Comparison of ENCODE assay signal across 2 cellular contexts in genomic region chr3:5331567-5332269, GRCh38.
TF ChIP-seq lines count a peak whose summit lies in the region.

No MANE protein-coding gene starts in this region.

TF ChIP-seq in HepG2, 621 proteins besides CTCF, POLR2A, EP300 and RAD21 (continued from another document and continues in another):
- no peak for TF ChIP-seq ZNF142 (CRISPR knock-in tag; IDR thresholded peaks at IDR 0.05)
- TF ChIP-seq SP1 (IDR thresholded peaks at IDR 0.05), result no peak
- no peak for TF ChIP-seq SP1 (CRISPR knock-in tag; IDR thresholded peaks at IDR 0.05)
- no peak for TF ChIP-seq HNF1A (IDR thresholded peaks at IDR 0.05; ENCODE audit: low read depth)
- TF ChIP-seq HNF1A (CRISPR knock-in tag; IDR thresholded peaks at IDR 0.05; ENCODE audit: borderline replicate concordance), result no peak
- no peak for TF ChIP-seq PHF8 (CRISPR knock-in tag; IDR thresholded peaks at IDR 0.05)
- TF ChIP-seq NR0B2 (CRISPR knock-in tag; IDR thresholded peaks at IDR 0.05), result no peak
- no peak for TF ChIP-seq BCL3 (CRISPR knock-in tag; IDR thresholded peaks at IDR 0.05)
- TF ChIP-seq ZBTB39 (CRISPR knock-in tag; IDR thresholded peaks at IDR 0.05), result no peak

TF ChIP-seq in K562, 482 proteins besides CTCF, POLR2A, EP300 and RAD21 (continued from another document):
- TF ChIP-seq ZBTB40 (IDR thresholded peaks at IDR 0.05) (peak; percentile 79), ZBTB40 (CRISPR knock-in tag; IDR thresholded peaks at IDR 0.05) (no peak)
